ENCODE assay signal across 1 cellular context in genomic region chr6:44925100-44925739, GRCh38.
TF ChIP-seq lines count a peak whose summit lies in the region.

No MANE protein-coding gene starts in this region.

TF ChIP-seq in K562, 482 proteins besides CTCF, POLR2A, EP300 and RAD21 (continued from another document):
- TF ChIP-seq NCOR1 (IDR thresholded peaks at IDR 0.05) (peak; percentile 46; the same call in 1 of the 2 replicates), ZNF507 (tag; conservative IDR thresholded peaks at IDR 0.05) (no peak), ATF7 (IDR thresholded peaks at IDR 0.05) (peak; percentile 84), FOXA1 (IDR thresholded peaks at IDR 0.05; ENCODE audit: borderline replicate concordance) (no peak), RBM25 (IDR thresholded peaks at IDR 0.05; ENCODE audit: low read depth, low read length, severe bottlenecking) (no peak), FOXJ3 (CRISPR knock-in tag; IDR thresholded peaks at IDR 0.05) (peak; percentile 78), TEAD1 (CRISPR knock-in tag; IDR thresholded peaks at IDR 0.05) (peak in 1 of 2 experiments; percentile 35; a peak in 1 of 4 replicates), DPF2 (IDR thresholded peaks at IDR 0.05) (0 out of 2 replicates have a peak, but pooled peaks have one; percentile 48), HDAC1 (IDR thresholded peaks at IDR 0.05) (no peak), FOXA3 (CRISPR knock-in tag; conservative IDR thresholded peaks at IDR 0.05 in 1 of 2, IDR thresholded peaks at IDR 0.05 in 1 of 2) (peak; percentile 27 to 71; a peak in 3 of 4 replicates), ZNF143 (CRISPR knock-in tag; IDR thresholded peaks at IDR 0.05) (no peak), NR2C2 (CRISPR knock-in tag; IDR thresholded peaks at IDR 0.05) (no peak), NR2C2 (tag; IDR thresholded peaks at IDR 0.05) (no peak), STAG1 (CRISPR knock-in tag; IDR thresholded peaks at IDR 0.05; ENCODE audit: borderline replicate concordance) (no peak), RFX1 (IDR thresholded peaks at IDR 0.05) (peak; percentile 90), SPI1 (IDR thresholded peaks at IDR 0.05; ENCODE audit: borderline replicate concordance, low read depth, low read length) (peak; percentile 79; the same call in 1 of the 2 replicates), MEIS2 (IDR thresholded peaks at IDR 0.05; ENCODE audit: partially characterized antibody) (peak; percentile 11), ZBTB17 (CRISPR knock-in tag; IDR thresholded peaks at IDR 0.05) (0 out of 2 replicates have a peak, but pooled peaks have one; percentile 42), CEBPG (CRISPR knock-in tag; IDR thresholded peaks at IDR 0.05) (no peak), CEBPG (tag; conservative IDR thresholded peaks at IDR 0.05 in 1 of 2, IDR thresholded peaks at IDR 0.05 in 1 of 2) (peak in 1 of 2 experiments; percentile 64; a peak in 1 of 4 replicates), RNF2 (IDR thresholded peaks at IDR 0.05) (peak; percentile 34; the same call in 1 of the 2 replicates), SAFB (IDR thresholded peaks at IDR 0.05; ENCODE audit: borderline replicate concordance, low read depth, low read length) (no peak)
- TF ChIP-seq, protein P1, sequence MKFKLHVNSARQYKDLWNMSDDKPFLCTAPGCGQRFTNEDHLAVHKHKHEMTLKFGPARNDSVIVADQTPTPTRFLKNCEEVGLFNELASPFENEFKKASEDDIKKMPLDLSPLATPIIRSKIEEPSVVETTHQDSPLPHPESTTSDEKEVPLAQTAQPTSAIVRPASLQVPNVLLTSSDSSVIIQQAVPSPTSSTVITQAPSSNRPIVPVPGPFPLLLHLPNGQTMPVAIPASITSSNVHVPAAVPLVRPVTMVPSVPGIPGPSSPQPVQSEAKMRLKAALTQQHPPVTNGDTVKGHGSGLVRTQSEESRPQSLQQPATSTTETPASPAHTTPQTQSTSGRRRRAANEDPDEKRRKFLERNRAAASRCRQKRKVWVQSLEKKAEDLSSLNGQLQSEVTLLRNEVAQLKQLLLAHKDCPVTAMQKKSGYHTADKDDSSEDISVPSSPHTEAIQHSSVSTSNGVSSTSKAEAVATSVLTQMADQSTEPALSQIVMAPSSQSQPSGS (CRISPR knock-in tag; IDR thresholded peaks at IDR 0.05): no peak
